ENCODE assay signal across 8 cellular contexts in the genomic region with DNA sequence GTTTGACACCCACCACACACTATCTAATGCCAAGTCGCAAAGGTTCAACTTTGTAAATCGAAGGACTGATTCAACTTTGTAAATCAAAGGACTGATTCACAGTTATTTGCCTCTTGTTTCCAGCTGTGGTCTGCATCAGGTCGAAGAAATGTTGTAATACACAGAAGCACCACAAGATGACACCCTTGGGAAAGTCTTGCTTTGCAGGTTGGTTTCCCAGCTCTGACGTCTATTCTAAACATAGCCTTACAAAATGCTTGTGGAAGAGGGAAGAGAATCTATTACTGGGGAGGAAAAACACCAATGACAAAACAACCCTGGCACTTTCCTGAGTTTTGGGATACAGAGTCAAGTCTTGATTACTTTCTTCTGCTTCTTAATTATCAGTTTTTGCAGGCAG. TPM values are rescaled to one million over a fixed set of nuclear protein-coding genes. Genes with fewer than 3 reads are reported as not detected.
DNase-seq lines count a peak whose midpoint lies in the region; ATAC-seq and TF ChIP-seq lines count a peak whose summit lies in the region.

No MANE protein-coding gene starts in this region.

- POLR2A ChIA-PET in AG04450 (lab: Yijun Ruan, JAX) = no interaction called here
- POLR2A ChIA-PET in activated CD8-positive, alpha-beta T cell treated with anti-CD3 and anti-CD28 coated beads for 36 hours (lab: Charles Lee) = no interaction called here

- H3F3A ChIP-seq in neural cell (ENCODE audit: insufficient read depth, low read length, poor library complexity, severe bottlenecking) = no peaks in the 10 kb centered on the region

- peaks cover 2% of the 10 kb centered on the region for H3K27me3 Mint-ChIP-seq in activated CD8-positive, alpha-beta T cell treated with anti-CD3 and anti-CD28 coated beads for 36 hours

- peak; percentile 87 for TF ChIP-seq RAD21 in neural cell (conservative IDR thresholded peaks at IDR 0.05)

- H3K9me3 ChIP-seq in AG04450 (ENCODE audit: control insufficient read depth, insufficient read depth, low read length) (no peaks in the 10 kb centered on the region), fibroblast of lung (ENCODE audit: control insufficient read depth, insufficient read depth, low read depth, low read length) (no peaks in the 10 kb centered on the region), neural cell (ENCODE audit: low read length) (no peaks in the 10 kb centered on the region)

- no peaks in the 10 kb centered on the region for H3K36me3 Mint-ChIP-seq in activated CD8-positive, alpha-beta T cell treated with anti-CD3 and anti-CD28 coated beads for 36 hours (ENCODE audit: low read depth)

- no peak overlapping the region for H3K4me3 Mint-ChIP-seq in activated CD8-positive, alpha-beta T cell treated with anti-CD3 and anti-CD28 coated beads for 36 hours

- peaks cover 2% of the 10 kb centered on the region for H3K4me1 Mint-ChIP-seq in activated CD8-positive, alpha-beta T cell treated with anti-CD3 and anti-CD28 coated beads for 36 hours (ENCODE audit: low read depth)

- H3K9ac ChIP-seq in fibroblast of lung (ENCODE audit: insufficient read depth, low read length) (no peak overlapping the region), neural cell (ENCODE audit: low read length) (no peak overlapping the region)

- H3K79me2 ChIP-seq in fibroblast of lung (ENCODE audit: control insufficient read depth, insufficient read depth, low read length) (no peaks in the 10 kb centered on the region), neural cell (replicated peaks; ENCODE audit: insufficient read depth, low read length) (no peaks in the 10 kb centered on the region)

- peak; percentile 47 for ATAC-seq in HG03442 (IDR thresholded peaks at IDR 0.05; ENCODE audit: unreplicated experiment)
- ATAC-seq in activated CD8-positive, alpha-beta T cell treated with anti-CD3 and anti-CD28 coated beads for 36 hours = peak; percentile 89
- ATAC-seq in GM19023 (IDR thresholded peaks at IDR 0.05; ENCODE audit: unreplicated experiment) = no peak

- CTCF ChIA-PET in AG04450 (lab: Charles Lee) = interaction anchor here (0.5 to 3.4 kb wide), 12 partner anchors 8 to 443 kb away, joined by 3 to 58 read pairs (median 4); no protein-coding TSS in a partner anchor
- CTCF ChIA-PET in activated CD8-positive, alpha-beta T cell treated with anti-CD3 and anti-CD28 coated beads for 36 hours (lab: Charles Lee) = interaction anchor here (0.8 to 5.3 kb wide), 30 partner anchors 11 to 277 kb away, joined by 3 to 101 read pairs (median 5); partner anchors contain the start of gene PDK3

- no peak for TF ChIP-seq EP300 in neural cell (conservative IDR thresholded peaks at IDR 0.05; ENCODE audit: poor library complexity, severe bottlenecking)

- no peaks in the 10 kb centered on the region for H3K9me2 ChIP-seq in neural cell (ENCODE audit: insufficient read depth, low read length)

- DNase-seq in AG04450 (ENCODE audit: low read depth, low spot score) = peak; percentile 47
- DNase-seq in NCI-H748 (lab: John Stamatoyannopoulos, UW; ENCODE audit: unreplicated experiment) = peak; percentile 68
- DNase-seq in activated CD8-positive, alpha-beta T cell treated with anti-CD3 and anti-CD28 coated beads for 36 hours = peak; percentile 42
- DNase-seq in fibroblast of lung (ENCODE audit: low read depth in 2 of 2) = peak; percentile 73 to 77

- H3K27ac ChIP-seq in AG04450 (ENCODE audit: low read depth, low read length) (no peak overlapping the region), fibroblast of lung (ENCODE audit: insufficient read depth, low read length) (no peak overlapping the region), neural cell (ENCODE audit: low read length) (no peak overlapping the region)

- no peak overlapping the region for H3K27ac Mint-ChIP-seq in activated CD8-positive, alpha-beta T cell treated with anti-CD3 and anti-CD28 coated beads for 36 hours

- H2AFZ ChIP-seq in fibroblast of lung (ENCODE audit: low read length) (no peak overlapping the region), neural cell (ENCODE audit: low read depth, low read length) (no peak overlapping the region)

- H3K9me3 Mint-ChIP-seq in activated CD8-positive, alpha-beta T cell treated with anti-CD3 and anti-CD28 coated beads for 36 hours = no peaks in the 10 kb centered on the region

- TF ChIP-seq CTCF in AG04450 (IDR thresholded peaks at IDR 0.05; ENCODE audit: low read depth, low read length) (peak; percentile 71), GM12875 (IDR thresholded peaks at IDR 0.05; ENCODE audit: borderline replicate concordance, insufficient read depth, low read depth, low read length) (peak; percentile 75), fibroblast of lung (conservative IDR thresholded peaks at IDR 0.05 in 1 of 2, IDR thresholded peaks at IDR 0.05 in 1 of 2; ENCODE audit: low read depth in 1 of 2, low read length in 2 of 2) (peak; percentile 65 to 67), neural cell (IDR thresholded peaks at IDR 0.05; ENCODE audit: poor library complexity, severe bottlenecking) (peak; percentile 80)
- peak; percentile 64 for TF ChIP-seq CTCF in activated CD8-positive, alpha-beta T cell treated with anti-CD3 and anti-CD28 coated beads for 36 hours (IDR thresholded peaks at IDR 0.05)

- H3K4me2 ChIP-seq in fibroblast of lung (ENCODE audit: extremely low read depth, insufficient read depth, low read length) (no peak overlapping the region), neural cell (ENCODE audit: low read length) (no peak overlapping the region)

- no peaks in the 10 kb centered on the region for H3K4me1 ChIP-seq in fibroblast of lung (ENCODE audit: control insufficient read depth, extremely low read depth, insufficient read depth, low read length)

- H3K4me3 ChIP-seq in AG04450 (ENCODE audit: low read depth, low read length) (no peak overlapping the region), GM12875 (ENCODE audit: low read depth, low read length) (no peak overlapping the region), fibroblast of lung (replicated peaks in 1 of 4; ENCODE audit: control extremely low read depth in 1 of 4, insufficient read depth in 1 of 4, low read depth in 3 of 4, low read length in 4 of 4) (no peak overlapping the region), neural cell (ENCODE audit: low read length) (no peak overlapping the region)

- H3K27me3 ChIP-seq in AG04450 (ENCODE audit: control insufficient read depth, insufficient read depth, low read length) (peaks cover 3% of the 10 kb centered on the region), fibroblast of lung (ENCODE audit: control insufficient read depth, insufficient read depth, low read length) (no peaks in the 10 kb centered on the region), neural cell (ENCODE audit: insufficient read depth, low read depth, low read length) (no peaks in the 10 kb centered on the region)

- H4K20me1 ChIP-seq in fibroblast of lung (ENCODE audit: control insufficient read depth, extremely low read depth, insufficient read depth, low read length) = no peaks in the 10 kb centered on the region
- H4K20me1 ChIP-seq in neural cell (ENCODE audit: insufficient read depth) = no peaks in the 10 kb centered on the region

- no peaks in the 10 kb centered on the region for H3K36me3 ChIP-seq in fibroblast of lung (ENCODE audit: control insufficient read depth, insufficient read depth, low read length)
- no peaks in the 10 kb centered on the region for H3K36me3 ChIP-seq in neural cell (ENCODE audit: insufficient read depth, low read length)

- intact Hi-C loops in activated CD8-positive, alpha-beta T cell treated with anti-CD3 and anti-CD28 coated beads for 36 hours (cut with micrococcal nuclease) = loop anchor here (1.0 kb wide), 1 partner anchor 103 kb away; no protein-coding TSS in a partner anchor

TF ChIP-seq in neural cell, 6 proteins besides CTCF, POLR2A, EP300 and RAD21:
- TF ChIP-seq SMC3 (conservative IDR thresholded peaks at IDR 0.05; ENCODE audit: poor library complexity) (peak; percentile 80), POLR2AphosphoS5 (IDR thresholded peaks at IDR 0.05) (no peak), EZH2 (IDR thresholded peaks at IDR 0.05; ENCODE audit: borderline replicate concordance, insufficient read depth, low read length, poor library complexity, severe bottlenecking) (no peak)
- TF ChIP-seq, protein P1, sequence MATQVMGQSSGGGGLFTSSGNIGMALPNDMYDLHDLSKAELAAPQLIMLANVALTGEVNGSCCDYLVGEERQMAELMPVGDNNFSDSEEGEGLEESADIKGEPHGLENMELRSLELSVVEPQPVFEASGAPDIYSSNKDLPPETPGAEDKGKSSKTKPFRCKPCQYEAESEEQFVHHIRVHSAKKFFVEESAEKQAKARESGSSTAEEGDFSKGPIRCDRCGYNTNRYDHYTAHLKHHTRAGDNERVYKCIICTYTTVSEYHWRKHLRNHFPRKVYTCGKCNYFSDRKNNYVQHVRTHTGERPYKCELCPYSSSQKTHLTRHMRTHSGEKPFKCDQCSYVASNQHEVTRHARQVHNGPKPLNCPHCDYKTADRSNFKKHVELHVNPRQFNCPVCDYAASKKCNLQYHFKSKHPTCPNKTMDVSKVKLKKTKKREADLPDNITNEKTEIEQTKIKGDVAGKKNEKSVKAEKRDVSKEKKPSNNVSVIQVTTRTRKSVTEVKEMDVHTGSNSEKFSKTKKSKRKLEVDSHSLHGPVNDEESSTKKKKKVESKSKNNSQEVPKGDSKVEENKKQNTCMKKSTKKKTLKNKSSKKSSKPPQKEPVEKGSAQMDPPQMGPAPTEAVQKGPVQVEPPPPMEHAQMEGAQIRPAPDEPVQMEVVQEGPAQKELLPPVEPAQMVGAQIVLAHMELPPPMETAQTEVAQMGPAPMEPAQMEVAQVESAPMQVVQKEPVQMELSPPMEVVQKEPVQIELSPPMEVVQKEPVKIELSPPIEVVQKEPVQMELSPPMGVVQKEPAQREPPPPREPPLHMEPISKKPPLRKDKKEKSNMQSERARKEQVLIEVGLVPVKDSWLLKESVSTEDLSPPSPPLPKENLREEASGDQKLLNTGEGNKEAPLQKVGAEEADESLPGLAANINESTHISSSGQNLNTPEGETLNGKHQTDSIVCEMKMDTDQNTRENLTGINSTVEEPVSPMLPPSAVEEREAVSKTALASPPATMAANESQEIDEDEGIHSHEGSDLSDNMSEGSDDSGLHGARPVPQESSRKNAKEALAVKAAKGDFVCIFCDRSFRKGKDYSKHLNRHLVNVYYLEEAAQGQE (IDR thresholded peaks at IDR 0.05; ENCODE audit: borderline replicate concordance) = no peak
TF ChIP-seq in neural cell: peak in this region for 1.

RNA-seq across cellular contexts. Expression of gene SUPT20HL1, which starts 35.3 kb away (rescaled TPM):
- not detected in 2 replicates for polyA plus RNA-seq in AG04450 (2011; rRNA removed)
- polyA minus RNA-seq in AG04450 (2011; rRNA and poly(A)+ RNA removed) = not detected in 2 replicates
- total RNA-seq in activated CD8-positive, alpha-beta T cell treated with anti-CD3 and anti-CD28 coated beads for 36 hours = not detected
- total RNA-seq in fibroblast of lung = not detected in 2 replicates
- not detected in 2 replicates for polyA plus RNA-seq in fibroblast of lung
- polyA plus RNA-seq in fibroblast of lung (2012) = not detected in 2 replicates
- polyA minus RNA-seq in fibroblast of lung (ENCODE audit: low replicate concordance) = not detected in 2 replicates
- polyA plus RNA-seq in neural cell = not detected in 2 replicates
- not detected in 2 replicates for polyA minus RNA-seq in neural cell
